Comparison of ENCODE assay signal across 24 cellular contexts in the genomic region with DNA sequence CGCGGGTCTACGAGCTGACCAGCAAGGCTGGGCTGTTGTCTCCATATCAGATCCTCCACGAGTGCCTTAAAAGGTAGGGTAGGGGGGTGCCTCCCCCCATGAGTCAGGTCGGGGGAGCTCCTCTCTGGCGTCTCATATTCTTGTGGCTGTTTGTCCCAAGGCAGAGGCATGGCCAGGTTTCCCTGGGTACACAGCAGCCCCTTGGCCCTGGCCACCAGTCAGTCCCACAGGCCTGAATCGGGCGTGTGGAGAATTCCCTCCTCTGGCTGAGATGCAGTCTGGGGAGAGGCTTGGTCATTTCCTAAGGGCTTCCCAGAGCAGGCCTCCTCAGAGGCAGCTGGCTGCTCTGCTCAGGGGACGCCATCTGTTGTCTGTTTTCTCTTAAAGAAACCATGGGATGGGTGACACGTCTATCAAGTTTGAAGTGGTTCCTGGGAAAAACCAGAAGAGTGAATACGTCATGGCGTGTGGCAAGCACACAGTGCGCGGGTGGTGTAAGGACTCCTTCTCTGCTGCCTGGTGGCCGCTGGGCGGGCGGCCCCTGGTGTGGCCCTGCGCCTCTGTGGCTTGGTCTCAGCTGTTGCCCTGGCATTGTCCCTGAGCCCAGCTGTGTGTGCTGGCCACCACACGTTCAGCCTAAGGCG. TPM values are rescaled to one million over a fixed set of nuclear protein-coding genes. Genes with fewer than 3 reads are reported as not detected.
A peak's percentile ranks its signal among the peaks of the same experiment; 100 is the strongest.
DNase-seq lines count a peak whose midpoint lies in the region; ATAC-seq and TF ChIP-seq lines count a peak whose summit lies in the region.
"Had no signal": no experiment of that assay in that cellular context is flagged by ENCODE, and none has a peak within 500 bp of the region (broad histone marks: within the 10 kb centered on the region; RNA-seq: fewer than 3 reads in every experiment).

No MANE protein-coding gene starts in this region.

- TF ChIP-seq POLR2A in right lobe of liver (IDR thresholded peaks at IDR 0.05): no peak

- H3K4me1 ChIP-seq in right lobe of liver: peaks cover 0 to 21% (median 9%) of the 10 kb centered on the region in 4 donors

- no peak overlapping the region for H3K27ac ChIP-seq in right lobe of liver
- H3K27ac ChIP-seq: brain microvascular endothelial cell, coronary artery, pancreas, VCaP had no signal

- H3K27me3 ChIP-seq in right lobe of liver: no peaks in the 10 kb centered on the region
- H3K27me3 ChIP-seq: brain microvascular endothelial cell, pancreas had no signal

- intact Hi-C loops in right lobe of liver (cut with DNase I): no loop called here

- H3K36me3 ChIP-seq in right lobe of liver: peaks cover 6 to 59% (median 24%) of the 10 kb centered on the region in 4 donors

- no peak for TF ChIP-seq CTCF in right lobe of liver (IDR thresholded peaks at IDR 0.05)

- peak; percentile 50 for DNase-seq in Ammon's horn (ENCODE audit: low spot score)
- peak; percentile 87 for DNase-seq in NCI-H524 treated with DMSO at 0.1 percent for 48 hours (lab: John Stamatoyannopoulos, UW)
- peak in 2 of 3 donors; percentile 13 to 41 for DNase-seq in right lobe of liver
- no peak for DNase-seq in stimulated activated CD4-positive, alpha-beta T cell treated with anti-CD3 and anti-CD28 coated beads, Interleukin-12 subunit alpha, Interleukin-12 subunit beta, amount 100 ng/mL, for 4 hours
- DNase-seq: activated CD4-positive, alpha-beta T cell treated with anti-CD3 and anti-CD28 coated beads, Interleukin-2, amount 50 U/mL, for 48 hours; activated naive CD8-positive, alpha-beta T cell treated with anti-CD3 and anti-CD28 coated beads, Interleukin-2, amount 10 ng/mL, durations not matched to agents 7 days and 5 days; activated T-cell treated with anti-CD3 and anti-CD28 coated beads, Interleukin-2, amount 50 U/mL, for 1 hour; brain microvascular endothelial cell; CD8-positive, alpha-beta T cell; DND-41; mammary epithelial cell; naive thymus-derived CD4-positive, alpha-beta T cell; NCI-H1436; NCI-H774; stimulated activated CD4-positive, alpha-beta T cell treated with anti-CD3 and anti-CD28 coated beads, Interleukin-2, amount 100 ng/mL, for 48 hours; stimulated activated naive CD8-positive, alpha-beta T cell treated with anti-CD3 and anti-CD28 coated beads, Interleukin-15, amount 100 ng/mL, for 72 hours; trophoblast cell had no signal

- H3K4me3 ChIP-seq in right lobe of liver: no peak overlapping the region
- H3K4me3 ChIP-seq: coronary artery, HAP-1, pancreas had no signal

- no peak for ATAC-seq in right lobe of liver
- ATAC-seq in HG02588 (IDR thresholded peaks at IDR 0.05; ENCODE audit: unreplicated experiment): no peak
- no peak for ATAC-seq in HG02973 (IDR thresholded peaks at IDR 0.05; ENCODE audit: unreplicated experiment)
- ATAC-seq: CD8-positive, alpha-beta T cell; naive thymus-derived CD4-positive, alpha-beta T cell; pancreas; stimulated activated naive CD8-positive, alpha-beta T cell treated with anti-CD3 and anti-CD28 coated beads, Interleukin-15, amount 100 ng/mL, for 72 hours had no signal

- 40% methylated on average over 1 of the region's 20 CpGs for WGBS in right lobe of liver (ENCODE audit: insufficient coverage, low coverage, low lambda C conversion rate, missing lambda C conversion rate)

- H3K9me3 ChIP-seq in right lobe of liver: no peaks in the 10 kb centered on the region
- H3K9me3 ChIP-seq: HAP-1, pancreas had no signal

RNA-seq across cellular contexts. Expression of a gene that starts 9.6 kb away (rescaled TPM):
- total RNA-seq in right lobe of liver: 100 to 1,000 TPM in 2 of 6 experiments, 10 to 100 TPM in 4; 39.5 to 224 (median 52.2) TPM

RNA-seq across cellular contexts. Expression of a gene that starts 10.7 kb away (rescaled TPM):
- total RNA-seq in right lobe of liver: 10 to 100 TPM; 26.9 to 54.6 (median 29.1) TPM

RNA-seq across cellular contexts. Expression of a gene that starts 25.3 kb away (rescaled TPM):
- 10 to 100 TPM; 11.4 to 39.0 (median 28.7) TPM for total RNA-seq in right lobe of liver

RNA-seq across cellular contexts. Expression of a gene that starts 26.3 kb away (rescaled TPM):
- total RNA-seq in right lobe of liver: 10 to 100 TPM; 11.4 to 27.2 (median 16.1) TPM

RNA-seq across cellular contexts. Expression of a gene that starts 44.5 kb away (rescaled TPM):
- total RNA-seq in right lobe of liver: not detected
- total RNA-seq: CD8-positive, alpha-beta T cell; naive thymus-derived CD4-positive, alpha-beta T cell; OCI-LY7 had no signal
